Comparison of ENCODE assay signal across 9 cellular contexts in the genomic region with DNA sequence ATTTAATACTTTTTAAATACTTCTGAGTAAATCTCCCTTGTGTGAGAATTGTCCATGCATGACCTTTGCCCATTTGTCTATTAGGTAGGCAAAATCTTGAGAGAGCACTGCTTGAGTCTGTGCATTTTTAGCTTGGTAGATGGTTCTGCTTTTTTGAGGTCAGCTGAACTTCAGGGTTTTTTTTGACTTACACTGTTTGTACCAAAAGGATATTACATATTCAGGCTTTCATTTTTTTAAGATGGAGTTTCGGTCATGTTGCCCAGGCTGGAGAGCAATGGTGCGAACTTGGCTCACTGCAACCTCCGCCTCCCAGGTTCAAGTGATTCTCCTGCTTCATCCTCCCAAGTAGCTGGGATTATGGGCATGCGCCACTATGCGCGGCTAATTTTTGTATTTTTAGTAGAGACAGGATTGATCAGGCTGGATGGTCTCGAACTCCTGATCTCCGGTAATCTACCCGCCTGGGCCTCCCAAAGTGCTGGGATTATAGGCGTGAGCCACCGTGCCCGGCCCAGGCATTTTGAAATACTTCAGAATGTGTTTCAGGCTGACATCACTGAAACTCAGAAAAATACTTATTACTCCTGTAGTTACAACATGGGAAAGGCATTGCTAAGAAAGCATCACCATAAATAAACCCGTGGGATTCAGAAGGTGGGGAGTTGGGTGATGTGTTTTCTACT. TPM values are rescaled to one million over a fixed set of nuclear protein-coding genes. Genes with fewer than 3 reads are reported as not detected.
A peak's percentile ranks its signal among the peaks of the same experiment; 100 is the strongest.
DNase-seq lines count a peak whose midpoint lies in the region; ATAC-seq and TF ChIP-seq lines count a peak whose summit lies in the region.
"Had no signal": no experiment of that assay in that cellular context is flagged by ENCODE, and none has a peak within 500 bp of the region (broad histone marks: within the 10 kb centered on the region; RNA-seq: fewer than 3 reads in every experiment).

No MANE protein-coding gene starts in this region.

- no peaks in the 10 kb centered on the region for H3K9me3 ChIP-seq in psoas muscle

- no peaks in the 10 kb centered on the region for H3K27me3 ChIP-seq in psoas muscle (ENCODE audit: insufficient read depth in 3 of 3, low read length in 2 of 3)

- TF ChIP-seq CTCF in epithelial cell of esophagus (IDR thresholded peaks at IDR 0.05; ENCODE audit: insufficient read depth, low read depth, low read length, missing control alignments) (no peak), psoas muscle (IDR thresholded peaks at IDR 0.05) (no peak)

- ATAC-seq in GM21381 (IDR thresholded peaks at IDR 0.05; ENCODE audit: unreplicated experiment) (peak; percentile 69), HG03521 (IDR thresholded peaks at IDR 0.05; ENCODE audit: unreplicated experiment) (peak; percentile 70), psoas muscle (no peak)

- DNase-seq in GDM1 (lab: John Stamatoyannopoulos, UW) (peak; percentile 18), epithelial cell of esophagus (ENCODE audit: low read depth) (peak; percentile 53), psoas muscle (no peak), DMS114 treated with DMSO at 0.1 percent for 48 hours (lab: John Stamatoyannopoulos, UW; ENCODE audit: unreplicated experiment) (no peak), HUDEP-2 (lab: John Stamatoyannopoulos, UW; ENCODE audit: unreplicated experiment in 76 of 76) (no peak), NCI-H446 treated with DMSO at 0.1 percent for 48 hours (lab: John Stamatoyannopoulos, UW) (no peak)

- intact Hi-C loops in psoas muscle (cut with DNase I), result no loop called here

- H3K27ac ChIP-seq in psoas muscle, result no peak overlapping the region
- H3K27ac ChIP-seq: epithelial cell of prostate had no signal

- H3K4me3 ChIP-seq in epithelial cell of esophagus (ENCODE audit: low read length), result no peak overlapping the region
- no peak overlapping the region for H3K4me3 ChIP-seq in psoas muscle

- peaks cover 26% of the 10 kb centered on the region for H3K4me1 ChIP-seq in psoas muscle

- 91 to 96% (median 95%) methylated on average over 13 of the region's 13 CpGs for WGBS in psoas muscle, 3 donors

- H3K36me3 ChIP-seq in psoas muscle (ENCODE audit: insufficient read depth in 1 of 2, low read depth in 1 of 2), result no peaks in the 10 kb centered on the region

RNA-seq across cellular contexts. Expression of gene RASSF3, which starts 11.1 kb away (rescaled TPM):
- 10 to 100 TPM in 3 of 4 donors, 1 to 10 TPM in 1; 7.0 to 30.6 (median 19.0) TPM for total RNA-seq in psoas muscle
- polyA plus RNA-seq in psoas muscle, result 10 to 100 TPM in 1 of 3 donors, 1 to 10 TPM in 2; 4.9 to 18.5 (median 9.8) TPM

Comparison
In these comparisons a context has a peak if more than half of its experiments do, and no peak if none do; other contexts are left out.
1. DNase-seq: peak in GDM1 (single experiment) and epithelial cell of esophagus (single experiment); none in psoas muscle (0 of 2), DMS114 treated with DMSO at 0.1 percent for 48 hours (single experiment), HUDEP-2 (0 of 76) and NCI-H446 treated with DMSO at 0.1 percent for 48 hours (single experiment).
2. ATAC-seq: peak in GM21381 (single experiment) and HG03521 (single experiment); none in psoas muscle (0 of 4).